ENCODE assay signal across 8 cellular contexts in the genomic region with DNA sequence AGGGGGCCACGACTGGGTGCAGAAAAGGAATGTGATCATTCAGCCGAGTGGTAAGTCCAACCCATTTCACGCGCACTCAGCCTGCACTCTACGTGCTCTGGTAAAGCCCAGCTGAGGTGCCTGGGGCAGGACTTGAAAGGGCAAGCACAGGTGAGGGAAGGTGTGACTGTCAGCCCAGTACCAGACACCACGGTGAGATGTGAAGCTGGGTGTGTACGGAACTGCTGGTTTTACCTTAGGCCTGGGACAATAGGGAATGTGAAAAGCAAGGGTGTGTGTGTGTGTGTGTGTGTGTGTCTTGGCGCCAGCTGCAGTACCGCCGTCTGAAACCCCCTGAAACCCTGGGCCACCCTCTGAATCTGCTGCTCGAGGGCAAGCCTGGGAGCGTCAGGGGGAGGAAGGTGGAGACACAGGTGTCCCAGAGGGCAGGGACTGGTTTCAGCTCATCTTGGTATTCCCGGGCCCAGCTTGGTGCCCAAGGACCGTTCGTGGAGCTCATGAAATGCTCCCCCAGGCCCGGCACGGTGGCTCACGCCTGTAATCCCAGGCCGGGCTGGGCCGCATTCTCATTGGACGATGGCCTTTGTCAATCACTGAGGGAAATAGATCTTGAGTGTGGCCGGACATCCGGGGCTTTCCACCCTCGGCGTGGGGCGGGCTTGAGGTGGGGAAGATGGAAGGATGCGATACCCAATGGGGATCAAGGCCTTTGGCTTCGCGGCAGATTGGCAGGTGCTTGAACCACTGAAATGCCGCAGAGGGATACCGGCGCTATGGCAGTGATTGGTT. TPM values are rescaled to one million over a fixed set of nuclear protein-coding genes. Genes with fewer than 3 reads are reported as not detected.
DNase-seq lines count a peak whose midpoint lies in the region; ATAC-seq and TF ChIP-seq lines count a peak whose summit lies in the region.

No MANE protein-coding gene starts in this region.

- H2BK20ac ChIP-seq in IMR-90 (ENCODE audit: low read depth, low read length) = peak overlapping the region; percentile 58

- POLR2A ChIA-PET in IMR-90 (lab: Charles Lee; ENCODE audit: unreplicated experiment) (interaction anchor here (0.6 kb wide), 2 partner anchors 8 to 13 kb away, joined by 6 to 7 read pairs; no protein-coding TSS in a partner anchor), OCI-LY7 (lab: Charles Lee) (interaction anchor here (0.5 to 1.9 kb wide), 14 partner anchors 9 to 774 kb away, joined by 3 to 19 read pairs (median 4); a partner anchor contains a TSS)

- H3K9me3 ChIP-seq in IMR-90 (ENCODE audit: control insufficient read depth, insufficient read depth, low read length) = no peaks in the 10 kb centered on the region
- peaks cover 7% of the 10 kb centered on the region; the same call in 1 of the 2 replicates for H3K9me3 ChIP-seq in OCI-LY7 (ENCODE audit: low read length)

- intact Hi-C loops in IMR-90 (cut with micrococcal nuclease) = loop anchor here (5.0 kb wide), 1 partner anchor 114 kb away; no protein-coding TSS in a partner anchor
- intact Hi-C loops in OCI-LY7 (cut with micrococcal nuclease; ENCODE audit: unreplicated experiment) = loop anchor here (5.0 kb wide), 1 partner anchor 114 kb away; no protein-coding TSS in a partner anchor

- CTCF ChIA-PET in IMR-90 (lab: Yijun Ruan, JAX) = interaction anchor here (1.2 to 1.7 kb wide), 3 partner anchors 11 to 148 kb away, joined by 3 to 6 read pairs (median 3); no protein-coding TSS in a partner anchor
- CTCF ChIA-PET in OCI-LY7 (lab: Charles Lee; ENCODE audit: unreplicated experiment) = interaction anchor here (0.6 kb wide), 1 partner anchor 47 kb away, joined by 4 read pairs; no protein-coding TSS in a partner anchor

- H4K20me1 ChIP-seq in IMR-90 (ENCODE audit: insufficient read depth, low read length) = no peaks in the 10 kb centered on the region
- H4K20me1 ChIP-seq in OCI-LY7 (ENCODE audit: insufficient read depth, low read length) = no peaks in the 10 kb centered on the region

- H3K4me1 ChIP-seq in IMR-90 (ENCODE audit: control insufficient read depth, insufficient read depth, low read length) = peaks cover 19% of the 10 kb centered on the region
- peaks cover 25% of the 10 kb centered on the region for H3K4me1 ChIP-seq in OCI-LY7 (ENCODE audit: insufficient read depth, low read length, poor library complexity, severe bottlenecking)

- in situ Hi-C loops in IMR-90 (cut with MboI; ENCODE audit: low sequenced_read_pairs) = no loop called here

- H3K4ac ChIP-seq in IMR-90 (ENCODE audit: low read depth, low read length) = peak overlapping the region; percentile 95

- peak overlapping the region; percentile 84 for H2BK5ac ChIP-seq in IMR-90 (ENCODE audit: low read depth, low read length, poor library complexity, severe bottlenecking)

- H2AFZ ChIP-seq in IMR-90 (replicated peaks; ENCODE audit: low read length, poor library complexity) (peak overlapping the region; percentile 99), OCI-LY7 (ENCODE audit: low read length) (peak overlapping the region; percentile 94)

- H3K4me2 ChIP-seq in IMR-90 (ENCODE audit: low read depth, low read length) (peak overlapping the region; percentile 74), OCI-LY7 (ENCODE audit: low read length) (peak overlapping the region; percentile 66)

- ATAC-seq in GM21529 (IDR thresholded peaks at IDR 0.05; ENCODE audit: unreplicated experiment) = peak; percentile 99
- ATAC-seq in IMR-90 (ENCODE audit: low read depth) = peak; percentile 97

- peak overlapping the region; percentile 94 for H4K5ac ChIP-seq in IMR-90 (ENCODE audit: low read depth, low read length)

- peak overlapping the region; percentile 95 for H2AK5ac ChIP-seq in IMR-90 (ENCODE audit: low read depth, low read length)

- peak overlapping the region; percentile 66 for H2AK9ac ChIP-seq in IMR-90 (replicated peaks; ENCODE audit: low read depth, low read length, poor library complexity)

- H3K36me3 ChIP-seq in IMR-90 (ENCODE audit: control insufficient read depth, insufficient read depth, low read length) (peaks cover 8% of the 10 kb centered on the region), OCI-LY7 (ENCODE audit: insufficient read depth, low read length) (no peaks in the 10 kb centered on the region)

- TF ChIP-seq POLR2A in IMR-90 (IDR thresholded peaks at IDR 0.05; ENCODE audit: low read depth, low read length) = no peak

- H3K79me2 ChIP-seq in OCI-LY7 (ENCODE audit: insufficient read depth, low read depth, low read length) = peaks cover 5% of the 10 kb centered on the region; the same call in 1 of the 2 replicates

- whole genome bisulfite sequencing in IMR-90 (ENCODE audit: extremely low coverage in 2 of 2, insufficient read length in 1 of 2), 2 experiments = 21% methylated on average over 24 of the region's 32 CpGs; no CpG with 5 or more reads in 1 of the 2 experiments

- peak overlapping the region; percentile 71; the same call in 2 of the 3 replicates for H2BK15ac ChIP-seq in IMR-90 (ENCODE audit: low read depth, low read length)

- peak overlapping the region; percentile 94 for H3K14ac ChIP-seq in IMR-90 (replicated peaks; ENCODE audit: low read depth, low read length)

- TF ChIP-seq CTCF in IMR-90 (conservative IDR thresholded peaks at IDR 0.05; ENCODE audit: low read depth, low read length) (no peak), OCI-LY7 (conservative IDR thresholded peaks at IDR 0.05; ENCODE audit: low read length) (no peak), epithelial cell of esophagus (IDR thresholded peaks at IDR 0.05; ENCODE audit: insufficient read depth, low read depth, low read length, missing control alignments) (no peak)

- no TSS peak for BruUV-seq in IMR-90 (replicated peaks; lab: Mats Ljungman, UMichigan)
- no TSS peak for BruUV-seq in OCI-LY7 (replicated peaks; lab: Mats Ljungman, UMichigan)

- H3K9me2 ChIP-seq in OCI-LY7 (ENCODE audit: insufficient read depth, low read length) = no peaks in the 10 kb centered on the region

- peak overlapping the region; percentile 66 for H3K9ac ChIP-seq in IMR-90 (ENCODE audit: low read depth, low read length)

- 0 out of 2 replicates have a peak overlapping the region, but pooled peaks have one; percentile 58 for H3K56ac ChIP-seq in IMR-90 (ENCODE audit: extremely low read depth, insufficient read depth, low read length)

- peaks cover 18% of the 10 kb centered on the region for H3K9me1 ChIP-seq in IMR-90 (ENCODE audit: insufficient read depth, low read length)

- H3K27ac ChIP-seq in IMR-90 (ENCODE audit: insufficient read depth, low read length) = peak overlapping the region; percentile 81
- H3K27ac ChIP-seq in OCI-LY7 (ENCODE audit: low read depth, low read length, poor library complexity, severe bottlenecking) = peak overlapping the region; percentile 71

- H4K91ac ChIP-seq in IMR-90 (ENCODE audit: insufficient read depth, low read depth, low read length) = peak overlapping the region; percentile 89

- DNase-seq in DMS 273 treated with DMSO at 0.1 percent for 48 hours (lab: John Stamatoyannopoulos, UW) = peak; percentile 99
- DNase-seq in IMR-90 = peak; percentile 100
- DNase-seq in OCI-LY7 (ENCODE audit: low spot score) = peak; percentile 100
- peak; percentile 98 for DNase-seq in activated T-cell treated with anti-CD3 and anti-CD28 coated beads for 4 hours
- DNase-seq in epithelial cell of esophagus (ENCODE audit: low read depth) = peak; percentile 100
- peak; percentile 99 for DNase-seq in middle frontal gyrus (ENCODE audit: extremely low spot score, low spot score)
- DNase-seq in stimulated activated CD8-positive, alpha-beta memory T cell treated with anti-CD3 and anti-CD28 coated beads, Interleukin-2, amount 100 ng/mL, for 1 hour (ENCODE audit: low read depth in 2 of 2) = peak; percentile 95 to 96

- H3K23ac ChIP-seq in IMR-90 (ENCODE audit: low read depth, low read length) = peak overlapping the region; percentile 86

- H3K79me1 ChIP-seq in IMR-90 (ENCODE audit: low read depth in 1 of 2, low read length in 2 of 2) = peaks cover 0 to 31% of the 10 kb centered on the region in 2 experiments; a peak in 2 of 4 replicates

- peak overlapping the region; percentile 69 for H2BK120ac ChIP-seq in IMR-90 (ENCODE audit: low read depth, low read length)

- H3K18ac ChIP-seq in IMR-90 (ENCODE audit: low read depth, low read length) = peak overlapping the region; percentile 55

- H4K8ac ChIP-seq in IMR-90 (ENCODE audit: low read depth in 2 of 2, low read length in 2 of 2) = peak overlapping the region; percentile 97 to 98

- dilution Hi-C loops in IMR-90 (cut with HindIII; ENCODE audit: low sequenced_read_pairs, unreplicated experiment) = no loop called here

- no peak for TF ChIP-seq RAD21 in IMR-90 (IDR thresholded peaks at IDR 0.05; ENCODE audit: low read length)

- peak overlapping the region; percentile 19 for H3K4me3 ChIP-seq in IMR-90 (ENCODE audit: insufficient read depth, low read depth, low read length)
- H3K4me3 ChIP-seq in OCI-LY7 (ENCODE audit: low read depth, low read length, poor library complexity, severe bottlenecking) = peak overlapping the region; percentile 77
- H3K4me3 ChIP-seq in epithelial cell of esophagus (ENCODE audit: low read length) = peak overlapping the region; percentile 84

- no peaks in the 10 kb centered on the region for H3K27me3 ChIP-seq in IMR-90 (ENCODE audit: control insufficient read depth, insufficient read depth, low read length)

TF ChIP-seq in IMR-90, 13 proteins besides CTCF, POLR2A, EP300 and RAD21 (continues in another document):
- no peak for TF ChIP-seq CEBPB (IDR thresholded peaks at IDR 0.05; ENCODE audit: low read depth, low read length)

RNA-seq across cellular contexts. Expression of a gene that starts 27.8 kb away (rescaled TPM):
- total RNA-seq in IMR-90 (2012; rRNA removed) (not detected in 2 replicates), OCI-LY7 (2022) (not detected in 2 replicates)
- polyA plus RNA-seq in IMR-90 (2012; rRNA removed) = not detected in 2 replicates
- not detected in 2 replicates for polyA plus RNA-seq in IMR-90 (2012; cell fraction: cytosol; rRNA removed)
- polyA plus RNA-seq in IMR-90 (2012; cell fraction: nucleus; rRNA removed; ENCODE audit: low replicate concordance) = not detected in 2 replicates
- total RNA-seq in OCI-LY7 (2014; rRNA removed; shearing (Covaris generic)) = not detected in 2 replicates

RNA-seq across cellular contexts. Expression of a gene that starts 39.4 kb away (rescaled TPM):
- total RNA-seq in IMR-90 (2012; rRNA removed) (169 and 231 TPM in 2 replicates), OCI-LY7 (2022) (4.9 and 5.3 TPM in 2 replicates)
- 148 and 168 TPM in 2 replicates for polyA plus RNA-seq in IMR-90 (2012; rRNA removed)
- 104 and 544 TPM in 2 replicates for polyA plus RNA-seq in IMR-90 (2012; cell fraction: cytosol; rRNA removed)
- 20.0 and 91.8 TPM in 2 replicates for polyA plus RNA-seq in IMR-90 (2012; cell fraction: nucleus; rRNA removed; ENCODE audit: low replicate concordance)
- total RNA-seq in OCI-LY7 (2014; rRNA removed; shearing (Covaris generic)) = 1.1 and 1.6 TPM in 2 replicates

RNA-seq across cellular contexts. Expression of a gene that starts 55.1 kb away (rescaled TPM):
- total RNA-seq in IMR-90 (2012; rRNA removed) (24.4 and 31.9 TPM in 2 replicates), OCI-LY7 (2022) (46.0 and 71.2 TPM in 2 replicates)
- polyA plus RNA-seq in IMR-90 (2012; rRNA removed) = 30.9 and 33.7 TPM in 2 replicates
- polyA plus RNA-seq in IMR-90 (2012; cell fraction: cytosol; rRNA removed) = 23.6 and 45.5 TPM in 2 replicates
- 69.5 and 77.5 TPM in 2 replicates for polyA plus RNA-seq in IMR-90 (2012; cell fraction: nucleus; rRNA removed; ENCODE audit: low replicate concordance)
- total RNA-seq in OCI-LY7 (2014; rRNA removed; shearing (Covaris generic)) = 39.9 and 41.2 TPM in 2 replicates

RNA-seq across cellular contexts. Expression of a gene that starts 55.3 kb away (rescaled TPM):
- 18.8 and 19.7 TPM in 2 replicates for total RNA-seq in IMR-90 (2012; rRNA removed)
- 32.1 and 36.5 TPM in 2 replicates for polyA plus RNA-seq in IMR-90 (2012; rRNA removed)
- 21.1 and 22.1 TPM in 2 replicates for polyA plus RNA-seq in IMR-90 (2012; cell fraction: cytosol; rRNA removed)
- polyA plus RNA-seq in IMR-90 (2012; cell fraction: nucleus; rRNA removed; ENCODE audit: low replicate concordance) = 19.5 and 49.1 TPM in 2 replicates
- 91.8 and 93.7 TPM in 2 replicates for total RNA-seq in OCI-LY7 (2014; rRNA removed; shearing (Covaris generic))
- total RNA-seq in OCI-LY7 (2022) = 82.7 and 102 TPM in 2 replicates

Comparison
In these comparisons a context has a peak if more than half of its experiments do, and no peak if none do; other contexts are left out.
1. Peak in every context shown above with its lines: DNase-seq, ATAC-seq, H3K4me3 ChIP-seq and H3K27ac ChIP-seq.
2. H3K4me3 ChIP-seq: peak in every context shown above with its lines; median percentile 84 in epithelial cell of esophagus; 77 in OCI-LY7; 19 in IMR-90.
3. RNA of a gene that starts 39.4 kb away (total RNA-seq): 169 to 231 TPM in IMR-90; 1.1 to 5.3 TPM in OCI-LY7; every median in the first group is over 10 times any median in the second.